In the genomic region with DNA sequence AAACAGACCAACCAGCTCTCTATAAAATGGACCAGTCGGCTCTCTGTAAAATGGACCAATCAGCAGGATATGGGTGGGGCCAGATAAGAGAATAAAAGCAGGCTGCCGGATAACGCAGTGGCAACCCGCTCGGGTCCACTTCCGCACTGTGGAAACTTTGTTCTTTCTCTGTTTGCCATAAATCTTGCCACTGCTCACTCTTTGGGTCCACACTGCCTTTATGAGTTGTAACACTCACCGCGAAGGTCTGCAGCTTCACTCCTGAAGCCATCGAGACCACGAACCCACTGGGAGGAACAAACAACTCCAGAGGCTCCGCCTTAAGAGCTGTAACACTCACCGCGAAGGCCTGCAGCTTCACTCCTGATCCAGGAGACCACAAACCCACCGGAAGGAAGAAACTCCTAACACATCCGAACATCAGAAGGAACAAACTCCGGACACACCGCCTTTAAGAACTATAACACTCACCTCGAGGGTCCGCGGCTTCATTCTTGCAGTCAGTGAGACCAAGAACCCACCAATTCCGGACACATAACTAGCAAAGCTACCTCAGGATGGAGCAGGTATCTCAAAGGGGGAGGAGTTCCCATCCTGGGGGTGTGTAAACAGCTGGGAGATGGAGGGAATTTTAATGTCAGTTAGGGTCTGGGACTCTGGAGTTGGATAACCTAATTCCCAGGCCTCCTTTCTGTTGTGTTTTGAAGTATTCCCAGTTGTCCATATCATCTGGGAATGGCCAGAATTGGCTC, we compare ENCODE assay signal across 8 cellular contexts. TPM values are rescaled to one million over a fixed set of nuclear protein-coding genes. Genes with fewer than 3 reads are reported as not detected.
A peak's percentile ranks its signal among the peaks of the same experiment; 100 is the strongest.
DNase-seq lines count a peak whose midpoint lies in the region; ATAC-seq and TF ChIP-seq lines count a peak whose summit lies in the region.
"Not testable (repeated sequence)": the region's sequence is repeated elsewhere in the genome, so short reads cannot be mapped to it uniquely, and the experiment has no call there.

No MANE protein-coding gene starts in this region.

- peak; percentile 36 to 65 (median 60) for DNase-seq in CD4-positive, CD25-positive, alpha-beta regulatory T cell
- peak; percentile 81 for DNase-seq in MV-4-11 (lab: John Stamatoyannopoulos, UW)
- DNase-seq in WTC11 (ENCODE audit: low spot score), result peak; percentile 2
- peak; percentile 58 for DNase-seq in activated CD8-positive, alpha-beta memory T cell treated with anti-CD3 and anti-CD28 coated beads, Interleukin-2, amount 50 U/mL, for 48 hours
- DNase-seq in cardiac septum (ENCODE audit: low spot score), result peak; percentile 46
- peak; percentile 35 for DNase-seq in sciatic nerve (ENCODE audit: low spot score)
- DNase-seq in stimulated activated naive CD4-positive, alpha-beta T cell (lab: John Stamatoyannopoulos, UW), result peak; percentile 12 to 58 (median 36)

- not testable (repeated sequence) for TF ChIP-seq CTCF in WTC11 (IDR thresholded peaks at IDR 0.05)

- not testable (repeated sequence) for H3K36me3 ChIP-seq in CD4-positive, CD25-positive, alpha-beta regulatory T cell (ENCODE audit: control insufficient read depth, insufficient read depth, low read length)

- CTCF ChIA-PET in WTC11 (lab: Charles Lee), result interaction anchor here (0.8 kb wide), 1 partner anchor 73 kb away, joined by 4 read pairs; a partner anchor contains a TSS

- peak overlapping the region; percentile 86 for H3K4me3 ChIP-seq in CD4-positive, CD25-positive, alpha-beta regulatory T cell (ENCODE audit: low read depth, low read length)

- peak; percentile 46 to 55 for ATAC-seq in CD4-positive, CD25-positive, alpha-beta regulatory T cell (ENCODE audit: low read depth in 2 of 2)
- not testable (repeated sequence) for ATAC-seq in WTC11, sciatic nerve

- not testable (repeated sequence) for H3K27me3 ChIP-seq in CD4-positive, CD25-positive, alpha-beta regulatory T cell (ENCODE audit: control insufficient read depth, insufficient read depth, low read length)

- peak overlapping the region; percentile 70 to 96 (median 93) for H3K27ac Mint-ChIP-seq in CD4-positive, CD25-positive, alpha-beta regulatory T cell
- not testable (repeated sequence) for H3K27ac Mint-ChIP-seq in WTC11
- peak overlapping the region; percentile 77 for H3K27ac Mint-ChIP-seq in activated naive CD4-positive, alpha-beta T cell treated with anti-CD3 and anti-CD28 coated beads, Interleukin-2, amount 50 U/mL, for 24 hours

- not testable (repeated sequence) for H3K4me1 ChIP-seq in CD4-positive, CD25-positive, alpha-beta regulatory T cell (ENCODE audit: control insufficient read depth, insufficient read depth, low read length, poor library complexity, severe bottlenecking)

- intact Hi-C loops in cardiac septum (cut with DNase I); sciatic nerve (cut with DNase I): not testable (repeated sequence)

- not testable (repeated sequence) for H3K36me3 Mint-ChIP-seq in CD4-positive, CD25-positive, alpha-beta regulatory T cell; WTC11; activated naive CD4-positive, alpha-beta T cell treated with anti-CD3 and anti-CD28 coated beads, Interleukin-2, amount 50 U/mL, for 24 hours

- H3K27ac ChIP-seq in CD4-positive, CD25-positive, alpha-beta regulatory T cell (ENCODE audit: insufficient read depth, low read length, poor library complexity, severe bottlenecking), result not testable (repeated sequence)

- not testable (repeated sequence) for H3K27me3 Mint-ChIP-seq in CD4-positive, CD25-positive, alpha-beta regulatory T cell; WTC11 (ENCODE audit: low read depth); activated naive CD4-positive, alpha-beta T cell treated with anti-CD3 and anti-CD28 coated beads, Interleukin-2, amount 50 U/mL, for 24 hours

- peaks cover 0 to 23% (median 13%) of the 10 kb centered on the region in 4 donors for H3K4me1 Mint-ChIP-seq in CD4-positive, CD25-positive, alpha-beta regulatory T cell
- H3K4me1 Mint-ChIP-seq in WTC11, result not testable (repeated sequence)
- H3K4me1 Mint-ChIP-seq in activated naive CD4-positive, alpha-beta T cell treated with anti-CD3 and anti-CD28 coated beads, Interleukin-2, amount 50 U/mL, for 24 hours, result peaks cover 20% of the 10 kb centered on the region

- H3K9me3 Mint-ChIP-seq in CD4-positive, CD25-positive, alpha-beta regulatory T cell; WTC11; activated naive CD4-positive, alpha-beta T cell treated with anti-CD3 and anti-CD28 coated beads, Interleukin-2, amount 50 U/mL, for 24 hours: not testable (repeated sequence)

- not testable (repeated sequence) for H3K9me3 ChIP-seq in CD4-positive, CD25-positive, alpha-beta regulatory T cell (ENCODE audit: control insufficient read depth in 2 of 2, low read length in 2 of 2)

- H3K4me3 Mint-ChIP-seq in CD4-positive, CD25-positive, alpha-beta regulatory T cell, result peak overlapping the region; percentile 88 to 98 (median 94)
- not testable (repeated sequence) for H3K4me3 Mint-ChIP-seq in WTC11
- H3K4me3 Mint-ChIP-seq in activated naive CD4-positive, alpha-beta T cell treated with anti-CD3 and anti-CD28 coated beads, Interleukin-2, amount 50 U/mL, for 24 hours, result peak overlapping the region; percentile 94

- POLR2A ChIA-PET in WTC11 (lab: Charles Lee), result not testable (repeated sequence)

TF ChIP-seq in WTC11, 78 proteins besides CTCF, POLR2A, EP300 and RAD21:
- TF ChIP-seq NFYB (CRISPR knock-in tag; conservative IDR thresholded peaks at IDR 0.05; ENCODE audit: low read depth), result peak; percentile 4; the same call in 1 of the 2 replicates

RNA-seq across cellular contexts. Expression of a gene that starts 58.1 kb away (rescaled TPM):
- 21.5 TPM for total RNA-seq in CD4-positive, CD25-positive, alpha-beta regulatory T cell
- 10 to 100 TPM in 1 of 4 donors, 1 to 10 TPM in 3; 5.5 to 13.3 (median 9.1) TPM for polyA plus RNA-seq in CD4-positive, CD25-positive, alpha-beta regulatory T cell
- total RNA-seq in WTC11 (2021), result 16.8 to 19.6 TPM (median 18.3 TPM) in 3 replicates
- 20.8 TPM for total RNA-seq in cardiac septum
- 29.4 TPM for total RNA-seq in sciatic nerve

RNA-seq across cellular contexts. Expression of a gene that starts 58.5 kb away (rescaled TPM):
- 47.4 TPM for total RNA-seq in CD4-positive, CD25-positive, alpha-beta regulatory T cell
- 10 to 100 TPM; 18.0 to 30.1 (median 21.5) TPM for polyA plus RNA-seq in CD4-positive, CD25-positive, alpha-beta regulatory T cell
- total RNA-seq in WTC11 (2021) (47.8 to 61.1 TPM (median 51.3 TPM) in 3 replicates), cardiac septum (18.5 TPM), sciatic nerve (24.7 TPM)

Comparison
In these comparisons a context has a peak if more than half of its experiments do, and no peak if none do; other contexts are left out.
1. DNase-seq: peak in every context shown above with its lines; median percentile 81 in MV-4-11; 60 in CD4-positive, CD25-positive, alpha-beta regulatory T cell; 58 in activated CD8-positive, alpha-beta memory T cell treated with anti-CD3 and anti-CD28 coated beads, Interleukin-2, amount 50 U/mL, for 48 hours; 46 in cardiac septum; 36 in stimulated activated naive CD4-positive, alpha-beta T cell; 35 in sciatic nerve; 2 in WTC11.